ENCODE assay signal across 7 cellular contexts in genomic region chrX:71128915-71129765, GRCh38. TPM values are rescaled to one million over a fixed set of nuclear protein-coding genes. Genes with fewer than 3 reads are reported as not detected.
DNase-seq lines count a peak whose midpoint lies in the region; ATAC-seq, FAIRE-seq and TF ChIP-seq lines count a peak whose summit lies in the region.

No MANE protein-coding gene starts in this region.

- FAIRE-seq in GM12892 (lab: Jason Lieb, UNC) (peak; percentile 99), pancreas (lab: Jason Lieb, UNC) (peak; percentile 75)

- H3K9me3 ChIP-seq in pancreas = no peaks in the 10 kb centered on the region
- no peaks in the 10 kb centered on the region for H3K9me3 ChIP-seq in upper lobe of left lung

- H3K27ac ChIP-seq in pancreas (no peak overlapping the region), upper lobe of left lung (no peak overlapping the region)

- DNase-seq in GM12892 (ENCODE audit: insufficient read length) = peak; percentile 50
- DNase-seq in RPMI8226 = peak; percentile 58
- DNase-seq in activated effector memory CD4-positive, alpha-beta T cell treated with anti-CD3 and anti-CD28 coated beads, Interleukin-2, amount 50 U/mL, for 16 hours = peak; percentile 90
- peak; percentile 31 to 72 for DNase-seq in foreskin fibroblast
- DNase-seq in pancreas = peak; percentile 50 to 86 (median 75)
- peak; percentile 71 to 89 for DNase-seq in upper lobe of left lung

- intact Hi-C loops in pancreas (cut with DNase I) = no loop called here

- H3K4me1 ChIP-seq in pancreas (no peaks in the 10 kb centered on the region), upper lobe of left lung (peaks cover 0 to 6% (median 0%) of the 10 kb centered on the region in 4 donors)

- 22 to 24% methylated on average over 18 of the region's 18 CpGs for WGBS in pancreas, 2 donors
- 29 to 36% methylated on average over 14 to 18 of the region's 18 CpGs for WGBS in upper lobe of left lung, 2 donors

- H3K4me3 ChIP-seq in foreskin fibroblast (ENCODE audit: low read depth in 1 of 2, low read length in 2 of 2) (no peak overlapping the region), pancreas (no peak overlapping the region), upper lobe of left lung (no peak overlapping the region)

- TF ChIP-seq POLR2A in GM12892 (IDR thresholded peaks at IDR 0.05; ENCODE audit: low read depth, low read length) (no peak), upper lobe of left lung (IDR thresholded peaks at IDR 0.05) (no peak)

- H3K36me3 ChIP-seq in pancreas (no peaks in the 10 kb centered on the region), upper lobe of left lung (peaks cover 0 to 76% (median 44%) of the 10 kb centered on the region in 4 donors)

- no peak for TF ChIP-seq EP300 in upper lobe of left lung (IDR thresholded peaks at IDR 0.05)

- TF ChIP-seq CTCF in foreskin fibroblast (IDR thresholded peaks at IDR 0.05; ENCODE audit: low read depth, low read length) (peak; percentile 67), pancreas (IDR thresholded peaks at IDR 0.05) (peak; percentile 45 to 68 (median 60)), upper lobe of left lung (IDR thresholded peaks at IDR 0.05) (peak; percentile 62 to 82 (median 73))

- ATAC-seq in HG03159 (IDR thresholded peaks at IDR 0.05; ENCODE audit: unreplicated experiment) (peak; percentile 81), pancreas (peak; percentile 84 to 95 (median 94)), upper lobe of left lung (ENCODE audit: low FRiP score in 2 of 2) (peak; percentile 81 to 88)

- H3K27me3 ChIP-seq in pancreas = no peaks in the 10 kb centered on the region
- H3K27me3 ChIP-seq in upper lobe of left lung = no peaks in the 10 kb centered on the region

RNA-seq across cellular contexts. Expression of gene MED12, which starts 10.7 kb away (rescaled TPM):
- 11.9 TPM for polyA plus RNA-seq in GM12892 (2012; ENCODE audit: missing spikeins)
- total RNA-seq in pancreas (10 to 100 TPM; 12.2 to 25.7 (median 18.8) TPM), upper lobe of left lung (100 to 1,000 TPM in 1 of 6 donors, 10 to 100 TPM in 5; 21.7 to 188 (median 42.2) TPM)
- polyA plus RNA-seq in pancreas = 10 to 100 TPM; 12.8 to 15.9 TPM

RNA-seq across cellular contexts. Expression of gene NLGN3, which starts 15.5 kb away (rescaled TPM):
- polyA plus RNA-seq in GM12892 (2012; ENCODE audit: missing spikeins) = 1.1 TPM
- total RNA-seq in pancreas (under 1 TPM; 0.04 to 0.56 (median 0.21) TPM), upper lobe of left lung (1 to 10 TPM in 1 of 6 donors, under 1 TPM in 4, not detected in 1; 0.20 to 1.0 (median 0.61) TPM)
- under 1 TPM; 0.11 to 0.33 TPM for polyA plus RNA-seq in pancreas

RNA-seq across cellular contexts. Expression of gene IL2RG, which starts 17.8 kb away (rescaled TPM):
- polyA plus RNA-seq in GM12892 (2012; ENCODE audit: missing spikeins) = 166 TPM
- 1 to 10 TPM in 4 of 6 donors, under 1 TPM in 2; 0.19 to 4.4 (median 1.8) TPM for total RNA-seq in pancreas
- polyA plus RNA-seq in pancreas = 1 to 10 TPM; 1.1 to 1.3 TPM
- total RNA-seq in upper lobe of left lung = 10 to 100 TPM; 20.7 to 43.8 (median 26.2) TPM

RNA-seq across cellular contexts. Expression of gene CXorf65, which starts 22.6 kb away (rescaled TPM):
- polyA plus RNA-seq in GM12892 (2012; ENCODE audit: missing spikeins) = 5.3 TPM
- total RNA-seq in pancreas (not detected), upper lobe of left lung (1 to 10 TPM in 3 of 6 donors, not detected in 3; 1.0 to 3.6 (median 3.3) TPM)
- not detected for polyA plus RNA-seq in pancreas

RNA-seq across cellular contexts. Expression of gene FOXO4, which starts 33.5 kb away (rescaled TPM):
- polyA plus RNA-seq in GM12892 (2012; ENCODE audit: missing spikeins) = 3.7 TPM
- total RNA-seq in pancreas (10 to 100 TPM in 5 of 6 donors, 1 to 10 TPM in 1; 8.9 to 20.0 (median 14.6) TPM), upper lobe of left lung (10 to 100 TPM; 11.2 to 34.1 (median 24.0) TPM)
- polyA plus RNA-seq in pancreas = 1 to 10 TPM; 7.5 to 8.5 TPM
